ENCODE assay signal across 17 cellular contexts in genomic region chr1:207034998-207035397, GRCh38. TPM values are rescaled to one million over a fixed set of nuclear protein-coding genes. Genes with fewer than 3 reads are reported as not detected.
A peak's percentile ranks its signal among the peaks of the same experiment; 100 is the strongest.
DNase-seq lines count a peak whose midpoint lies in the region; ATAC-seq, FAIRE-seq and TF ChIP-seq lines count a peak whose summit lies in the region.
"Had no signal": no experiment of that assay in that cellular context is flagged by ENCODE, and none has a peak within 500 bp of the region (broad histone marks: within the 10 kb centered on the region; RNA-seq: fewer than 3 reads in every experiment).

No MANE protein-coding gene starts in this region.

- FAIRE-seq in astrocyte (lab: Jason Lieb, UNC), result no peak
- FAIRE-seq: HTR-8/SVneo had no signal

- no peak for DNase-seq in Calu3
- DNase-seq in HT1080 (ENCODE audit: low read depth), result peak; percentile 96
- peak; percentile 74 for DNase-seq in astrocyte (ENCODE audit: low read depth)
- no peak for DNase-seq in left colon
- DNase-seq in NCI-H2107 treated with DMSO at 0.1 percent for 48 hours (lab: John Stamatoyannopoulos, UW; ENCODE audit: unreplicated experiment), result no peak
- DNase-seq in SK-N-DZ (ENCODE audit: low spot score), result no peak
- DNase-seq: amygdala; CD8-positive, alpha-beta memory T cell; heart left ventricle; NCI-H187 treated with DMSO at 0.1 percent for 48 hours; NK-92 treated with Interleukin-12 subunit alpha and Interleukin-12 subunit beta, amount 100 ng/mL, for 24 hours; stimulated activated CD4-positive, alpha-beta T cell treated with anti-CD3 and anti-CD28 coated beads, Interleukin-2, amount 100 ng/mL, for 48 hours had no signal

- H3K27ac ChIP-seq in astrocyte (ENCODE audit: low read depth, low read length), result no peak overlapping the region
- H3K27ac ChIP-seq: heart left ventricle had no signal

- H3K4me3 ChIP-seq in astrocyte (ENCODE audit: insufficient read depth, low read depth, low read length), result no peak overlapping the region
- H3K4me3 ChIP-seq: heart left ventricle had no signal

- no peak overlapping the region for H2AFZ ChIP-seq in astrocyte (ENCODE audit: low read depth, low read length)

- H3K27ac Mint-ChIP-seq in Calu3 (ENCODE audit: unreplicated experiment) (peak overlapping the region; percentile 20), astrocyte (ENCODE audit: unreplicated experiment) (peak overlapping the region; percentile 35)
- H3K27ac Mint-ChIP-seq: CD8-positive, alpha-beta memory T cell; progenitor cell of endocrine pancreas; stimulated activated naive CD8-positive, alpha-beta T cell treated with anti-CD3 and anti-CD28 coated beads, Interleukin-15, Interleukin-2, amounts not matched to agents 100 ng/mL and 50 ng/mL, for 24 hours had no signal

- H3K4me2 ChIP-seq in astrocyte (ENCODE audit: low read length), result no peak overlapping the region

- H3K4me1 ChIP-seq in astrocyte (ENCODE audit: insufficient read depth, low read length), result peaks cover 6% of the 10 kb centered on the region

- no peaks in the 10 kb centered on the region for H3K9me3 Mint-ChIP-seq in Calu3 (ENCODE audit: low read depth, unreplicated experiment)
- no peaks in the 10 kb centered on the region for H3K9me3 Mint-ChIP-seq in astrocyte (ENCODE audit: unreplicated experiment)
- H3K9me3 Mint-ChIP-seq: CD8-positive, alpha-beta memory T cell; stimulated activated naive CD8-positive, alpha-beta T cell treated with anti-CD3 and anti-CD28 coated beads, Interleukin-15, Interleukin-2, amounts not matched to agents 100 ng/mL and 50 ng/mL, for 24 hours had no signal

- no peaks in the 10 kb centered on the region for H3K79me2 ChIP-seq in astrocyte (ENCODE audit: insufficient read depth, low read length)

- H4K20me1 ChIP-seq in astrocyte (ENCODE audit: insufficient read depth, low read length), result no peaks in the 10 kb centered on the region

- H3K9ac ChIP-seq in astrocyte (ENCODE audit: low read length), result no peak overlapping the region

- intact Hi-C loops in Calu3 (cut with micrococcal nuclease; ENCODE audit: unreplicated experiment) (no loop called here), left colon (cut with DNase I, micrococcal nuclease) (no loop called here)

- no peaks in the 10 kb centered on the region for H3K27me3 ChIP-seq in astrocyte (ENCODE audit: insufficient read depth, low read length)

- H3K27me3 Mint-ChIP-seq in Calu3 (ENCODE audit: unreplicated experiment) (no peaks in the 10 kb centered on the region), astrocyte (ENCODE audit: low read depth, unreplicated experiment) (no peaks in the 10 kb centered on the region)
- H3K27me3 Mint-ChIP-seq: progenitor cell of endocrine pancreas had no signal

- H3K4me3 Mint-ChIP-seq in Calu3 (ENCODE audit: low read depth, unreplicated experiment), result no peak overlapping the region
- no peak overlapping the region for H3K4me3 Mint-ChIP-seq in astrocyte (ENCODE audit: unreplicated experiment)
- H3K4me3 Mint-ChIP-seq: CD8-positive, alpha-beta memory T cell; stimulated activated naive CD8-positive, alpha-beta T cell treated with anti-CD3 and anti-CD28 coated beads, Interleukin-15, Interleukin-2, amounts not matched to agents 100 ng/mL and 50 ng/mL, for 24 hours had no signal

- BruUV-seq in Calu3 (replicated peaks; lab: Mats Ljungman, UMichigan), result no TSS peak

- H3K9me3 ChIP-seq in astrocyte (ENCODE audit: insufficient read depth, low read depth, low read length), result no peaks in the 10 kb centered on the region
- H3K9me3 ChIP-seq: heart left ventricle had no signal

- CTCF ChIA-PET in Calu3 (lab: Charles Lee), result interaction anchor here (1.5 kb wide), 2 partner anchors 15 to 30 kb away, joined by 3 to 5 read pairs; no protein-coding TSS in a partner anchor

- no peaks in the 10 kb centered on the region for H3K36me3 ChIP-seq in astrocyte (ENCODE audit: insufficient read depth, low read length)
- H3K36me3 ChIP-seq: heart left ventricle had no signal

- no peak for TF ChIP-seq CTCF in Calu3 (IDR thresholded peaks at IDR 0.05; ENCODE audit: unreplicated experiment)
- no peak for TF ChIP-seq CTCF in astrocyte (IDR thresholded peaks at IDR 0.05; ENCODE audit: insufficient read depth, low read depth, low read length)

- peaks cover 10% of the 10 kb centered on the region for H3K4me1 Mint-ChIP-seq in Calu3 (ENCODE audit: low read depth, unreplicated experiment)
- peaks cover 10% of the 10 kb centered on the region for H3K4me1 Mint-ChIP-seq in astrocyte (ENCODE audit: low read depth, unreplicated experiment)
- H3K4me1 Mint-ChIP-seq: CD8-positive, alpha-beta memory T cell had no signal

- ATAC-seq in left colon (peak; percentile 32), GM21825 (IDR thresholded peaks at IDR 0.05; ENCODE audit: unreplicated experiment) (no peak), GM18519 (IDR thresholded peaks at IDR 0.05; ENCODE audit: low FRiP score, unreplicated experiment) (no peak)
- ATAC-seq: heart left ventricle had no signal

- H3K36me3 Mint-ChIP-seq in Calu3 (ENCODE audit: insufficient read depth, unreplicated experiment) (peaks cover 39% of the 10 kb centered on the region), astrocyte (ENCODE audit: low read depth, unreplicated experiment) (no peaks in the 10 kb centered on the region)
- H3K36me3 Mint-ChIP-seq: CD8-positive, alpha-beta memory T cell had no signal

RNA-seq across cellular contexts. Expression of gene C1orf116, which starts 2.4 kb away (rescaled TPM):
- 106 and 124 TPM in 2 replicates for total RNA-seq in Calu3 (2022)
- 0.20 and 0.59 TPM in 2 replicates for total RNA-seq in HT1080 (2014; rRNA removed; shearing (Covaris generic))
- polyA plus RNA-seq in HT1080 (2015; cell fraction: cytosol; rRNA removed), result 0.08 and 0.23 TPM in 2 replicates
- 0.19 and 0.26 TPM in 2 replicates for polyA plus RNA-seq in HT1080 (2015; cell fraction: nucleus; rRNA removed)
- 0.14 and 0.86 TPM in 2 replicates for total RNA-seq in astrocyte
- total RNA-seq in left colon, result 10 to 100 TPM; 17.2 to 31.6 TPM
- not detected in 2 replicates for polyA plus RNA-seq in SK-N-DZ (2014; cell fraction: cytosol; rRNA removed)
- polyA plus RNA-seq in SK-N-DZ (2014; cell fraction: nucleus; rRNA removed), result not detected in 2 replicates
- total RNA-seq: CD8-positive, alpha-beta memory T cell had no signal
- polyA plus RNA-seq: CD8-positive, alpha-beta memory T cell had no signal

RNA-seq across cellular contexts. Expression of gene YOD1, which starts 16.0 kb away (rescaled TPM):
- 17.7 and 22.4 TPM in 2 replicates for total RNA-seq in Calu3 (2022)
- 9.6 and 9.8 TPM in 2 replicates for total RNA-seq in HT1080 (2014; rRNA removed; shearing (Covaris generic))
- 6.8 and 8.8 TPM in 2 replicates for polyA plus RNA-seq in HT1080 (2015; cell fraction: cytosol; rRNA removed)
- polyA plus RNA-seq in HT1080 (2015; cell fraction: nucleus; rRNA removed), result 15.1 and 17.7 TPM in 2 replicates
- 13.4 and 14.8 TPM in 2 replicates for total RNA-seq in astrocyte
- 1 to 10 TPM; 6.6 to 7.2 TPM for total RNA-seq in left colon
- 8.6 and 9.0 TPM in 2 replicates for polyA plus RNA-seq in SK-N-DZ (2014; cell fraction: cytosol; rRNA removed)
- 5.5 and 8.7 TPM in 2 replicates for polyA plus RNA-seq in SK-N-DZ (2014; cell fraction: nucleus; rRNA removed)

RNA-seq across cellular contexts. Expression of gene PFKFB2, which starts 18.1 kb away (rescaled TPM):
- total RNA-seq in Calu3 (2022) (52.0 and 54.4 TPM in 2 replicates), astrocyte (6.2 and 6.9 TPM in 2 replicates), left colon (100 to 1,000 TPM; 104 to 117 TPM)
- 0.07 and 0.11 TPM in 2 replicates for total RNA-seq in HT1080 (2014; rRNA removed; shearing (Covaris generic))
- 0.56 and 0.90 TPM in 2 replicates for polyA plus RNA-seq in HT1080 (2015; cell fraction: cytosol; rRNA removed)
- 1.8 and 2.0 TPM in 2 replicates for polyA plus RNA-seq in HT1080 (2015; cell fraction: nucleus; rRNA removed)
- polyA plus RNA-seq in SK-N-DZ (2014; cell fraction: cytosol; rRNA removed), result 1.5 and 1.9 TPM in 2 replicates
- 1.3 and 3.2 TPM in 2 replicates for polyA plus RNA-seq in SK-N-DZ (2014; cell fraction: nucleus; rRNA removed)

RNA-seq across cellular contexts. Expression of gene C4BPB, which starts 53.7 kb away (rescaled TPM):
- total RNA-seq in Calu3 (2022) (7.5 and 10.2 TPM in 2 replicates), astrocyte (0.25 and 0.36 TPM in 2 replicates), left colon (10 to 100 TPM in 1 of 2 donors, 1 to 10 TPM in 1; 5.0 to 20.8 TPM)
- total RNA-seq in HT1080 (2014; rRNA removed; shearing (Covaris generic)), result not detected in 2 replicates
- not detected in 2 replicates for polyA plus RNA-seq in HT1080 (2015; cell fraction: cytosol; rRNA removed)
- not detected in 2 replicates for polyA plus RNA-seq in HT1080 (2015; cell fraction: nucleus; rRNA removed)
- not detected in 2 replicates for polyA plus RNA-seq in SK-N-DZ (2014; cell fraction: cytosol; rRNA removed)
- 0.07 TPM in 1 of 2 replicates, not detected in the other for polyA plus RNA-seq in SK-N-DZ (2014; cell fraction: nucleus; rRNA removed)
- total RNA-seq: progenitor cell of endocrine pancreas had no signal
- polyA plus RNA-seq: CD8-positive, alpha-beta memory T cell; heart left ventricle had no signal

Comparison
In these comparisons a context has a peak if more than half of its experiments do, and no peak if none do; other contexts are left out.
1. DNase-seq: peak in HT1080 (single experiment) and astrocyte (single experiment); none in Calu3 (single experiment), left colon (0 of 2), NCI-H2107 treated with DMSO at 0.1 percent for 48 hours (single experiment) and SK-N-DZ (single experiment).